Comparison of ENCODE assay signal across 22 cellular contexts in the genomic region with DNA sequence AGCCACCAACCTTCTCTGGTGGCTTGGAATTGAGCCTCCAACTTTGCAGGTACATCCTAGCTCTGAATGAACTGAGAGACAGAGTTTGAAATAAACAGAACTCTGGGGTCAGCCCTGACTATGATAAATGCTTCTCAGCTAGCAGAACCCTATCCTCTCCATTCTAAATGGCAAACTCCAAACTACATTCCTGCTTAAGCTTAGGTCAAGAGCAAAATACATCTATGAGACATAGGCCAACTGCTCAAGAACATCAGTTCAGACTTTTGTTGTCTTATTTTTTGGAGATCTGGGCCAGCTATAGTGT.
"Had no signal": no experiment of that assay in that cellular context is flagged by ENCODE, and none has a peak within 500 bp of the region (broad histone marks: within the 10 kb centered on the region; RNA-seq: fewer than 3 reads in every experiment).

No MANE protein-coding gene starts in this region.

- ATAC-seq: activated CD4-positive, alpha-beta T cell treated with anti-CD3 and anti-CD28 coated beads for 36 hours; activated CD8-positive, alpha-beta memory T cell treated with anti-CD3 and anti-CD28 coated beads, Interleukin-2, amount 10 ng/mL, durations not matched to agents 7 days and 5 days; left cardiac atrium; mucosa of descending colon; natural killer cell; stimulated activated memory B cell treated with anti-CD40 and anti-IgM and Interleukin-4, amounts not matched to agents 10 μg/mL and 1 μg/mL and 100 μg/mL, for 72 hours; WTC11 had no signal

- H3K4me3 ChIP-seq: ascending aorta, coronary artery, mucosa of descending colon, sigmoid colon, testis had no signal

- H3K27ac ChIP-seq: coronary artery, sigmoid colon had no signal

- H3K9me3 Mint-ChIP-seq: activated CD4-positive, alpha-beta memory T cell treated with anti-CD3 and anti-CD28 coated beads, Interleukin-2, amount 10 ng/mL, durations not matched to agents 7 days and 5 days; activated T-helper 2 cell treated with anti-CD3 and anti-CD28 coated beads, Interferon-gamma antibody, Interleukin-2, Interleukin-4, amounts not matched to agents 10 μg/mL and 5 μg/mL and 100 μg/mL, durations not matched to agents 14 hours and 24 hours and 36 hours; natural killer cell; stimulated activated memory B cell treated with anti-CD40 and anti-IgM and Interleukin-4, amounts not matched to agents 10 μg/mL and 1 μg/mL and 100 μg/mL, for 72 hours had no signal

- H3K36me3 ChIP-seq: ascending aorta, sigmoid colon had no signal

- H3K9me3 ChIP-seq: ascending aorta, mucosa of descending colon, sigmoid colon, testis had no signal

- H3K36me3 Mint-ChIP-seq: natural killer cell; stimulated activated memory B cell treated with anti-CD40 and anti-IgM and Interleukin-4, amounts not matched to agents 10 μg/mL and 1 μg/mL and 100 μg/mL, for 72 hours; WTC11 had no signal

- H3K4me3 Mint-ChIP-seq: stimulated activated memory B cell treated with anti-CD40 and anti-IgM and Interleukin-4, amounts not matched to agents 10 μg/mL and 1 μg/mL and 100 μg/mL, for 72 hours had no signal

- H3K27me3 Mint-ChIP-seq: activated CD4-positive, alpha-beta memory T cell treated with anti-CD3 and anti-CD28 coated beads, Interleukin-2, amount 10 ng/mL, durations not matched to agents 7 days and 5 days; activated CD8-positive, alpha-beta memory T cell treated with anti-CD3 and anti-CD28 coated beads, Interleukin-2, amount 10 ng/mL, durations not matched to agents 7 days and 5 days; stimulated activated memory B cell treated with anti-CD40 and anti-IgM and Interleukin-4, amounts not matched to agents 10 μg/mL and 1 μg/mL and 100 μg/mL, for 72 hours had no signal

- H3K27ac Mint-ChIP-seq: activated CD4-positive, alpha-beta memory T cell treated with anti-CD3 and anti-CD28 coated beads, Interleukin-2, amount 10 ng/mL, durations not matched to agents 7 days and 5 days; activated CD4-positive, alpha-beta T cell treated with anti-CD3 and anti-CD28 coated beads for 36 hours; activated CD8-positive, alpha-beta memory T cell treated with anti-CD3 and anti-CD28 coated beads, Interleukin-2, amount 10 ng/mL, durations not matched to agents 7 days and 5 days; activated T-helper 2 cell treated with anti-CD3 and anti-CD28 coated beads, Interferon-gamma antibody, Interleukin-2, Interleukin-4, amounts not matched to agents 10 μg/mL and 5 μg/mL and 100 μg/mL, durations not matched to agents 14 hours and 24 hours and 36 hours; natural killer cell; stimulated activated memory B cell treated with anti-CD40 and anti-IgM and Interleukin-4, amounts not matched to agents 10 μg/mL and 1 μg/mL and 100 μg/mL, for 72 hours; WTC11 had no signal

- DNase-seq: activated CD4-positive, alpha-beta memory T cell treated with anti-CD3 and anti-CD28 coated beads, Interleukin-2, amount 10 ng/mL, durations not matched to agents 7 days and 5 days; activated CD4-positive, alpha-beta T cell treated with anti-CD3 and anti-CD28 coated beads for 36 hours; activated CD8-positive, alpha-beta memory T cell treated with anti-CD3 and anti-CD28 coated beads, Interleukin-2, amount 10 ng/mL, durations not matched to agents 7 days and 5 days; activated naive CD4-positive, alpha-beta T cell treated with Interleukin-2 at 50 U/mL for 16 hours; foreskin melanocyte; glutamatergic neuron; hippocampal formation; left cardiac atrium; mesenchymal stem cell; mucosa of descending colon; natural killer cell; sigmoid colon; stimulated activated CD4-positive, alpha-beta T cell treated with anti-CD3 and anti-CD28 coated beads, Interleukin-4, amount 100 ng/mL, for 4 hours had no signal

- FAIRE-seq: endometrium, islet of Langerhans, urothelium cell line had no signal

- H3K27me3 ChIP-seq: ascending aorta, sigmoid colon, testis had no signal
